ENCODE assay signal across 8 cellular contexts in genomic region chr1:174968750-174969244, GRCh38. TPM values are rescaled to one million over a fixed set of nuclear protein-coding genes. Genes with fewer than 3 reads are reported as not detected.
A peak's percentile ranks its signal among the peaks of the same experiment; 100 is the strongest.
DNase-seq lines count a peak whose midpoint lies in the region; ATAC-seq and TF ChIP-seq lines count a peak whose summit lies in the region.

No MANE protein-coding gene starts in this region.

- H3K27ac ChIP-seq in gastrocnemius medialis = no peak overlapping the region

- H3K27ac Mint-ChIP-seq in activated naive CD4-positive, alpha-beta T cell treated with anti-CD3 and anti-CD28 coated beads, Interleukin-2, amount 50 U/mL, for 72 hours = peak overlapping the region; percentile 80 to 97

- no peaks in the 10 kb centered on the region for H3K9me3 ChIP-seq in gastrocnemius medialis

- H3K36me3 ChIP-seq in gastrocnemius medialis = no peaks in the 10 kb centered on the region

- intact Hi-C loops in gastrocnemius medialis (cut with DNase I; ENCODE audit: low total_unique reads) = no loop called here

- H3K9me3 Mint-ChIP-seq in activated naive CD4-positive, alpha-beta T cell treated with anti-CD3 and anti-CD28 coated beads, Interleukin-2, amount 50 U/mL, for 72 hours = no peaks in the 10 kb centered on the region

- H3K4me1 ChIP-seq in gastrocnemius medialis = peaks cover 22 to 26% of the 10 kb centered on the region in 2 donors

- no peak for TF ChIP-seq POLR2A in gastrocnemius medialis (IDR thresholded peaks at IDR 0.05)

- in situ Hi-C loops in gastrocnemius medialis (cut with MboI; ENCODE audit: low sequenced_read_pairs in 4 of 4) = no loop called here

- H3K36me3 Mint-ChIP-seq in activated naive CD4-positive, alpha-beta T cell treated with anti-CD3 and anti-CD28 coated beads, Interleukin-2, amount 50 U/mL, for 72 hours = no peaks in the 10 kb centered on the region

- DNase-seq in EL (peak; percentile 52), HS-27A (ENCODE audit: low read depth) (peak; percentile 39), middle frontal gyrus (ENCODE audit: extremely low spot score, low spot score) (peak; percentile 1), gastrocnemius medialis (no peak), NCI-H2171 treated with DMSO at 0.1 percent for 48 hours (lab: John Stamatoyannopoulos, UW) (no peak), NCI-H2107 (lab: John Stamatoyannopoulos, UW) (no peak)
- peak in 1 of 2 donors; percentile 33 for DNase-seq in activated naive CD4-positive, alpha-beta T cell treated with anti-CD3 and anti-CD28 coated beads, Interleukin-2, amount 50 U/mL, for 72 hours (ENCODE audit: low spot score in 2 of 2)

- H3K27me3 ChIP-seq in gastrocnemius medialis = no peaks in the 10 kb centered on the region

- no peak overlapping the region for H3K4me3 ChIP-seq in gastrocnemius medialis

- no peak for TF ChIP-seq CTCF in gastrocnemius medialis (IDR thresholded peaks at IDR 0.05 in 4 of 5, conservative IDR thresholded peaks at IDR 0.05 in 1 of 5)

- peak; percentile 83 for ATAC-seq in GM21447 (IDR thresholded peaks at IDR 0.05; ENCODE audit: unreplicated experiment)
- peak; percentile 73 to 77 for ATAC-seq in activated naive CD4-positive, alpha-beta T cell treated with anti-CD3 and anti-CD28 coated beads, Interleukin-2, amount 50 U/mL, for 72 hours
- ATAC-seq in gastrocnemius medialis = no peak

RNA-seq across cellular contexts. Expression of gene CACYBP, which starts 30.9 kb away (rescaled TPM):
- total RNA-seq in activated naive CD4-positive, alpha-beta T cell treated with anti-CD3 and anti-CD28 coated beads, Interleukin-2, amount 50 U/mL, for 72 hours = 100 to 1,000 TPM; 345 to 354 TPM
- 10 to 100 TPM; 32.9 to 99.6 (median 73.7) TPM for total RNA-seq in gastrocnemius medialis

RNA-seq across cellular contexts. Expression of gene MRPS14, which starts 54.4 kb away (rescaled TPM):
- 10 to 100 TPM; 42.6 to 45.7 TPM for total RNA-seq in activated naive CD4-positive, alpha-beta T cell treated with anti-CD3 and anti-CD28 coated beads, Interleukin-2, amount 50 U/mL, for 72 hours
- total RNA-seq in gastrocnemius medialis = 10 to 100 TPM; 10.8 to 15.6 (median 12.3) TPM

Comparison
In these comparisons a context has a peak if more than half of its experiments do, and no peak if none do; other contexts are left out.
1. DNase-seq: peak in EL (single experiment), HS-27A (single experiment) and middle frontal gyrus (single experiment); none in gastrocnemius medialis (0 of 2), NCI-H2171 treated with DMSO at 0.1 percent for 48 hours (single experiment) and NCI-H2107 (single experiment).
2. ATAC-seq: peak in GM21447 (single experiment) and activated naive CD4-positive, alpha-beta T cell treated with anti-CD3 and anti-CD28 coated beads, Interleukin-2, amount 50 U/mL, for 72 hours (2 of 2); none in gastrocnemius medialis (0 of 2).